In genomic region chr7:45924283-45924682, GRCh38 we compare ENCODE assay signal across 12 cellular contexts. TPM values are rescaled to one million over a fixed set of nuclear protein-coding genes. Genes with fewer than 3 reads are reported as not detected.
DNase-seq lines count a peak whose midpoint lies in the region; ATAC-seq and TF ChIP-seq lines count a peak whose summit lies in the region.
"Had no signal": no experiment of that assay in that cellular context is flagged by ENCODE, and none has a peak within 500 bp of the region (broad histone marks: within the 10 kb centered on the region; RNA-seq: fewer than 3 reads in every experiment).

No MANE protein-coding gene starts in this region.

- no peaks in the 10 kb centered on the region for H3K9me3 ChIP-seq in suprapubic skin

- no peak overlapping the region for H3K27ac ChIP-seq in suprapubic skin

- in situ Hi-C loops in astrocyte of the cerebellum (cut with HindIII; ENCODE audit: low sequenced_read_pairs), result no loop called here

- no peak for TF ChIP-seq CTCF in astrocyte of the cerebellum (IDR thresholded peaks at IDR 0.05; ENCODE audit: low read depth, low read length, missing control alignments)
- TF ChIP-seq CTCF in suprapubic skin (IDR thresholded peaks at IDR 0.05), result no peak

- no peak for TF ChIP-seq POLR2A in suprapubic skin (IDR thresholded peaks at IDR 0.05)

- WGBS in suprapubic skin, result 42% methylated on average over 5 of the region's 5 CpGs

- no peaks in the 10 kb centered on the region for H3K36me3 ChIP-seq in suprapubic skin

- no peak for ATAC-seq in HG03095 (IDR thresholded peaks at IDR 0.05; ENCODE audit: unreplicated experiment)
- ATAC-seq: HCT116 had no signal

- no peak for TF ChIP-seq EP300 in suprapubic skin (IDR thresholded peaks at IDR 0.05)

- DNase-seq in AG08395 (ENCODE audit: low spot score), result peak; percentile 88
- peak; percentile 70 for DNase-seq in HT-29 (ENCODE audit: low spot score)
- DNase-seq in astrocyte of the cerebellum (ENCODE audit: low read depth), result peak; percentile 42
- peak; percentile 90 for DNase-seq in islet precursor cell
- DNase-seq in UCSD-AML1 (lab: John Stamatoyannopoulos, UW; ENCODE audit: unreplicated experiment), result no peak
- DNase-seq in NCI-H1417 treated with DMSO at 0.1 percent for 48 hours (lab: John Stamatoyannopoulos, UW), result no peak
- no peak for DNase-seq in suprapubic skin (ENCODE audit: low spot score in 2 of 2)
- DNase-seq: CD8-positive, alpha-beta memory T cell; NCI-H510A had no signal

- H3K4me3 ChIP-seq in astrocyte of the cerebellum (ENCODE audit: low read depth, low read length), result no peak overlapping the region
- H3K4me3 ChIP-seq in suprapubic skin, result no peak overlapping the region

- peaks cover 20% of the 10 kb centered on the region for H3K27me3 ChIP-seq in suprapubic skin

- H3K4me1 ChIP-seq in suprapubic skin, result peaks cover 42% of the 10 kb centered on the region

RNA-seq across cellular contexts. Expression of gene IGFBP3, which starts 3.2 kb away (rescaled TPM):
- not detected in 2 replicates for total RNA-seq in HT-29 (2014; rRNA removed; shearing (Covaris generic))
- 100 to 1,000 TPM; 120 to 519 (median 223) TPM for total RNA-seq in suprapubic skin

RNA-seq across cellular contexts. Expression of gene IGFBP1, which starts 36.0 kb away (rescaled TPM):
- total RNA-seq in HT-29 (2014; rRNA removed; shearing (Covaris generic)), result 0.31 TPM in 1 of 2 replicates, not detected in the other
- under 1 TPM in 1 of 4 donors, not detected in 3; 0.48 TPM for total RNA-seq in suprapubic skin
- total RNA-seq: CD8-positive, alpha-beta memory T cell; mesenteric fat pad had no signal

RNA-seq across cellular contexts. Expression of gene CCDC201, which starts 51.4 kb away (rescaled TPM):
- not detected in 2 replicates for total RNA-seq in HT-29 (2014; rRNA removed; shearing (Covaris generic))
- total RNA-seq in suprapubic skin, result not detected
- total RNA-seq: CD8-positive, alpha-beta memory T cell; mesenteric fat pad had no signal

Comparison
In these comparisons a context has a peak if more than half of its experiments do, and no peak if none do; other contexts are left out.
1. DNase-seq: peak in AG08395 (single experiment), HT-29 (single experiment), astrocyte of the cerebellum (single experiment) and islet precursor cell (single experiment); none in UCSD-AML1 (single experiment), NCI-H1417 treated with DMSO at 0.1 percent for 48 hours (single experiment) and suprapubic skin (0 of 2).
2. RNA of gene IGFBP3, which starts 3.2 kb away (total RNA-seq): 120 to 519 TPM in suprapubic skin; not detected in HT-29; every median in the first group is over 100 times any median in the second.